Comparison of ENCODE assay signal across 8 cellular contexts in genomic region chr1:92623187-92623778, GRCh38.
A peak's percentile ranks its signal among the peaks of the same experiment; 100 is the strongest.
DNase-seq lines count a peak whose midpoint lies in the region; ATAC-seq and FAIRE-seq lines count a peak whose summit lies in the region.

No MANE protein-coding gene starts in this region.

- intact Hi-C loops in head of caudate nucleus (cut with DNase I) = no loop called here

- H3K9me3 ChIP-seq in MG63 = no peaks in the 10 kb centered on the region

- FAIRE-seq in frontal cortex (lab: Jason Lieb, UNC) = peak; percentile 97

- no peak overlapping the region for H3K4me3 ChIP-seq in MG63

- H3K27me3 ChIP-seq in MG63 = no peaks in the 10 kb centered on the region

- no peaks in the 10 kb centered on the region for H3K36me3 ChIP-seq in MG63

- peak; percentile 42 for ATAC-seq in GM18868 (IDR thresholded peaks at IDR 0.05; ENCODE audit: unreplicated experiment)

- peak; percentile 5 for DNase-seq in Ammon's horn (ENCODE audit: low spot score)
- DNase-seq in RKO (ENCODE audit: low spot score) = peak; percentile 18
- DNase-seq in frontal cortex (ENCODE audit: low spot score in 2 of 2) = no peak
- DNase-seq in anterior cingulate cortex (lab: John Stamatoyannopoulos, UW) = no peak
- no peak for DNase-seq in nucleus accumbens (lab: John Stamatoyannopoulos, UW)
- no peak for DNase-seq in head of caudate nucleus
- DNase-seq in MG63 = no peak

Comparison
In these comparisons a context has a peak if more than half of its experiments do, and no peak if none do; other contexts are left out.
1. DNase-seq: peak in Ammon's horn (single experiment) and RKO (single experiment); none in frontal cortex (0 of 2), anterior cingulate cortex (0 of 58), nucleus accumbens (0 of 56), head of caudate nucleus (0 of 42) and MG63 (single experiment).